In genomic region chr3:173138031-173138430, GRCh38 we compare ENCODE assay signal across 23 cellular contexts. TPM values are rescaled to one million over a fixed set of nuclear protein-coding genes. Genes with fewer than 3 reads are reported as not detected.
DNase-seq lines count a peak whose midpoint lies in the region; ATAC-seq and FAIRE-seq lines count a peak whose summit lies in the region.
"Had no signal": no experiment of that assay in that cellular context is flagged by ENCODE, and none has a peak within 500 bp of the region (broad histone marks: within the 10 kb centered on the region; RNA-seq: fewer than 3 reads in every experiment).

No MANE protein-coding gene starts in this region.

- H3K36me3 ChIP-seq in SK-N-MC (ENCODE audit: insufficient read depth, low read length) (no peaks in the 10 kb centered on the region), neuronal stem cell (replicated peaks in 1 of 2; ENCODE audit: control insufficient read depth in 2 of 2, insufficient read depth in 2 of 2, low read length in 2 of 2) (peaks cover 0 to 2% of the 10 kb centered on the region in 2 donors)

- no peak overlapping the region for H3K14ac ChIP-seq in neuronal stem cell (ENCODE audit: low read length)

- H3K27ac ChIP-seq in SK-N-MC (no peak overlapping the region), neuronal stem cell (replicated peaks; ENCODE audit: low read length) (no peak overlapping the region)
- H3K27ac ChIP-seq: KMS-11 had no signal

- no peak overlapping the region for H4K91ac ChIP-seq in neuronal stem cell (ENCODE audit: low read depth, low read length, poor library complexity)

- no peak overlapping the region for H3K18ac ChIP-seq in neuronal stem cell (ENCODE audit: low read length)

- no peak for ATAC-seq in HG03280 (IDR thresholded peaks at IDR 0.05; ENCODE audit: unreplicated experiment)
- ATAC-seq: GM12878, GM23338 had no signal

- H3K4me3 ChIP-seq in SK-N-MC: peak overlapping the region; percentile 46
- H3K4me3 ChIP-seq in neuronal stem cell (ENCODE audit: low read length in 2 of 2): no peak overlapping the region
- H3K4me3 ChIP-seq: GM12878, GM23338 had no signal

- H3K9ac ChIP-seq in SK-N-MC (ENCODE audit: insufficient read length): no peak overlapping the region
- H3K9ac ChIP-seq in neuronal stem cell (ENCODE audit: low read depth, low read length, poor library complexity): no peak overlapping the region
- H3K9ac ChIP-seq: KMS-11 had no signal

- no CpG with 5 or more reads among the region's 3 CpGs for WGBS in neuronal stem cell (ENCODE audit: extremely low coverage in 2 of 2, insufficient read length in 2 of 2, insufficient replicate concordance in 1 of 2), 2 donors

- no peak overlapping the region for H3K23ac ChIP-seq in neuronal stem cell (ENCODE audit: low read depth, low read length, poor library complexity)

- no peak overlapping the region for H4K8ac ChIP-seq in neuronal stem cell (ENCODE audit: low read depth, low read length)

- no peaks in the 10 kb centered on the region for H3K79me1 ChIP-seq in neuronal stem cell (ENCODE audit: low read depth, low read length)

- no peak overlapping the region for H2BK5ac ChIP-seq in neuronal stem cell (ENCODE audit: low read length)

- H2BK12ac ChIP-seq in neuronal stem cell (ENCODE audit: low read length): no peak overlapping the region

- H2AK5ac ChIP-seq in neuronal stem cell (ENCODE audit: low read depth, low read length): no peak overlapping the region

- no peak overlapping the region for H2BK15ac ChIP-seq in neuronal stem cell (ENCODE audit: low read length)

- H2BK120ac ChIP-seq in neuronal stem cell (ENCODE audit: low read depth, low read length): no peak overlapping the region

- in situ Hi-C loops in Caki2 (cut with HindIII; ENCODE audit: low pct_unique_long_range_greater_than_20kb, low sequenced_read_pairs): no loop called here

- H3K4me1 ChIP-seq in neuronal stem cell (ENCODE audit: control insufficient read depth in 2 of 2, insufficient read depth in 1 of 2, low read depth in 1 of 2, low read length in 2 of 2): peaks cover 6 to 8% of the 10 kb centered on the region in 2 donors

- FAIRE-seq in urothelium cell line (lab: Jason Lieb, UNC): no peak
- FAIRE-seq: G401.6, GM12878 had no signal

- DNase-seq in Caki2 (ENCODE audit: low read depth): peak; percentile 54
- DNase-seq in SK-N-MC (ENCODE audit: low read depth, low spot score): peak; percentile 20
- DNase-seq in glomerular visceral epithelial cell (ENCODE audit: extremely low spot score): peak; percentile 64
- DNase-seq in neuronal stem cell (ENCODE audit: low spot score): peak; percentile 51
- no peak for DNase-seq in urothelium cell line (ENCODE audit: low spot score)
- no peak for DNase-seq in OCI-M1 (lab: John Stamatoyannopoulos, UW)
- no peak for DNase-seq in NCI-H128 (lab: John Stamatoyannopoulos, UW; ENCODE audit: unreplicated experiment)
- DNase-seq: C1 segment of cervical spinal cord; DND-41; NCI-H1092; NCI-H2107; NCI-H345; NK-92 treated with Interleukin-12 subunit alpha and Interleukin-12 subunit beta, amount 100 ng/mL, for 24 hours; RPMI8226; SIG-M5 had no signal

- H3K4me2 ChIP-seq in neuronal stem cell (ENCODE audit: insufficient read depth, low read length, poor library complexity, severe bottlenecking): no peak overlapping the region
- H3K4me2 ChIP-seq: GM23338, KMS-11 had no signal

- no peak overlapping the region for H3K4ac ChIP-seq in neuronal stem cell (ENCODE audit: low read length)

- H3K9me3 ChIP-seq in SK-N-MC (ENCODE audit: low read depth, low read length) (no peaks in the 10 kb centered on the region), neuronal stem cell (replicated peaks in 1 of 2; ENCODE audit: control insufficient read depth in 2 of 2, insufficient read depth in 1 of 2, low read depth in 1 of 2, low read length in 2 of 2) (peaks cover 0 to 2% of the 10 kb centered on the region in 2 donors)

- no peak overlapping the region for H2AFZ ChIP-seq in neuronal stem cell (ENCODE audit: low read length)
- H2AFZ ChIP-seq: GM23338 had no signal

- H3K27me3 ChIP-seq in neuronal stem cell (ENCODE audit: control insufficient read depth in 3 of 3, insufficient read depth in 3 of 3, low read depth in 1 of 3, low read length in 3 of 3): no peaks in the 10 kb centered on the region

RNA-seq across cellular contexts. Expression of gene SPATA16, which starts 3.0 kb away (rescaled TPM):
- not detected in 2 replicates for total RNA-seq in Caki2 (2014; rRNA removed; shearing (Covaris generic); ENCODE audit: low replicate concordance)
- not detected for polyA plus RNA-seq in neuronal stem cell (2013, experiment 1 of 2)
- polyA plus RNA-seq in neuronal stem cell (2013, experiment 2 of 2): not detected
- total RNA-seq: A172, GM12878, GM23338, MCF 10A, OCI-LY7 had no signal
- polyA plus RNA-seq: GM23338 had no signal

Comparison
In these comparisons a context has a peak if more than half of its experiments do, and no peak if none do; other contexts are left out.
1. DNase-seq: peak in Caki2 (single experiment), SK-N-MC (single experiment), glomerular visceral epithelial cell (single experiment) and neuronal stem cell (single experiment); none in urothelium cell line (single experiment), OCI-M1 (single experiment) and NCI-H128 (single experiment).